ENCODE assay signal across 1 cellular context in the genomic region with DNA sequence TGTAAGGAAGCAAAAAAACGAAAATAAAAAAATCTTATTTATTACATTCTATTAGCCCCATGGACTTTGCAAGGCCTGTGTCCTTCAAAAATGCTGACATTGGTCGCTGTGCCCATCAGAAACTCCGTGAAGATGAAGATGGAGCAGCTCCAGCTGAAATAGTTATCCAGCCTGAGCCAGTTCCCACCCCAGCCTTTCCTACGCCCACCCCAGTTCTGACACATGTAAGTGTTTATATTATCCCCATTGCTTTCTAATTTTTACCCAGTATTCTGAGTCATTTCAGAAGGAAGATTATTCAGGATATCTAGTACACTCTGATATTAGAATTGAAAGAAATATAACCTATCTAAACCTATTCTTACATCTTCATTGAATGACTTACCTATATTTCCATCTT.
TF ChIP-seq lines count a peak whose summit lies in the region.

No MANE protein-coding gene starts in this region.

TF ChIP-seq in endothelial cell of umbilical vein, 7 proteins besides CTCF, POLR2A, EP300 and RAD21:
- TF ChIP-seq JUN (IDR thresholded peaks at IDR 0.05; ENCODE audit: borderline replicate concordance, insufficient read depth, insufficient read length, low read depth) (no peak), MYC (IDR thresholded peaks at IDR 0.05; ENCODE audit: low read depth, low read length) (no peak), POLR2AphosphoS5 (IDR thresholded peaks at IDR 0.05; ENCODE audit: insufficient read depth, low read depth, low read length) (no peak), GATA2 (IDR thresholded peaks at IDR 0.05; ENCODE audit: insufficient read depth, insufficient read length, low read depth, low read length) (no peak), FOS (IDR thresholded peaks at IDR 0.05; ENCODE audit: borderline replicate concordance, insufficient read depth, low read length) (no peak), EZH2 (IDR thresholded peaks at IDR 0.05; ENCODE audit: borderline replicate concordance, low read depth, low read length, severe bottlenecking) (no peak)
- TF ChIP-seq, protein P1, sequence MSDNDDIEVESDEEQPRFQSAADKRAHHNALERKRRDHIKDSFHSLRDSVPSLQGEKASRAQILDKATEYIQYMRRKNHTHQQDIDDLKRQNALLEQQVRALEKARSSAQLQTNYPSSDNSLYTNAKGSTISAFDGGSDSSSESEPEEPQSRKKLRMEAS (IDR thresholded peaks at IDR 0.05; ENCODE audit: insufficient read depth, insufficient read length), result no peak
